ENCODE assay signal across 5 cellular contexts in the genomic region with DNA sequence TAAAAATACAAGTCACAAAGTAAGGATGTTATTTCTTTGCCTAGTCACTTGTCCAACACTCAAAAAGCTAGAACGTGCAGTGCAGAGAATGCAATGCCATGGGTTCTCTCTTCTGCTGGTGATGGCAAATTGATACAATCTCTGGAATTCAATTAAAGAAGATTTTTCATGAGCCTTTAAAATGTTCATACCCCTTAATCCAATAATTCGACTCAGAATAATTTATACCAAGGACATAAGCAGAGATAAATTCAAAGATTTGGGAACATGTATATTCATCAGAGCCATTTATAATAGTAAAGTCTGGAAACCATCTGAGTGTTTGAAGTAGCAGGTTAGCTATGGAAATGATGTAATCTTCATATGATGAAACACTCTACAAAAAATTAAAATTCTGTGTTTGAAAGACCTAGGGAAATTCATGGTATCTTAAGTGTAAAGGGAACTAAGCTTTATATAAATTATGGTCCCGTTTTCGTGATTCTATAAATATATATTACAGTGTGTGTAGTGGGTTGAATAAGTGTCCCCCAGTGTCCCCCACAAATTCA.
"Had no signal": no experiment of that assay in that cellular context is flagged by ENCODE, and none has a peak within 500 bp of the region (broad histone marks: within the 10 kb centered on the region; RNA-seq: fewer than 3 reads in every experiment).

No MANE protein-coding gene starts in this region.

- H3K9me3 ChIP-seq: HAP-1 had no signal

- H3K36me3 ChIP-seq: HAP-1 had no signal

- DNase-seq: GM23248, GOT3, H7, IMR-90 had no signal

- H2AFZ ChIP-seq: GM23248 had no signal

- H3K4me3 ChIP-seq: GM23248, HAP-1 had no signal

- H3K9ac ChIP-seq: GM23248 had no signal

- H3K27ac ChIP-seq: GM23248 had no signal
